Comparison of ENCODE assay signal across 8 cellular contexts in genomic region chr12:88579572-88579940, GRCh38.
DNase-seq lines count a peak whose midpoint lies in the region; ATAC-seq and TF ChIP-seq lines count a peak whose summit lies in the region.

No MANE protein-coding gene starts in this region.

- peak overlapping the region; percentile 63 for H2AFZ ChIP-seq in neuron (ENCODE audit: low read depth, low read length)

- peaks cover 46% of the 10 kb centered on the region for H3K4me1 ChIP-seq in neuron (ENCODE audit: insufficient read depth, low read length)

- no peaks in the 10 kb centered on the region for H3K27me3 ChIP-seq in neuron (ENCODE audit: insufficient read depth, low read length)

- peak overlapping the region; percentile 80 for H3K4me3 ChIP-seq in neuron (ENCODE audit: low read length)

- H3K36me3 ChIP-seq in neuron (ENCODE audit: insufficient read depth, low read length), result no peaks in the 10 kb centered on the region

- DNase-seq in NCI-H82 (lab: John Stamatoyannopoulos, UW) (peak; percentile 40), NCI-H82 treated with DMSO at 0.1 percent for 48 hours (lab: John Stamatoyannopoulos, UW; ENCODE audit: unreplicated experiment) (no peak), fibroblast of gingiva (ENCODE audit: low read depth) (peak; percentile 13), NAMALWA (ENCODE audit: low spot score) (no peak)

- peak; percentile 58 for ATAC-seq in SK-N-SH treated with all-trans-retinoic acid at 6 μM for 48 hours
- ATAC-seq in GM19397 (IDR thresholded peaks at IDR 0.05; ENCODE audit: unreplicated experiment), result no peak
- no peak for ATAC-seq in GM19463 (IDR thresholded peaks at IDR 0.05; ENCODE audit: unreplicated experiment)

- no peaks in the 10 kb centered on the region for H3K9me3 ChIP-seq in neuron (ENCODE audit: low read length)

TF ChIP-seq in SK-N-SH treated with all-trans-retinoic acid at 6 μM for 48 hours, 23 proteins besides CTCF, POLR2A, EP300 and RAD21:
- TF ChIP-seq ZFP3 (CRISPR knock-in tag; IDR thresholded peaks at IDR 0.05) (peak; percentile 58; the same call in 1 of the 2 replicates), PPARA (CRISPR knock-in tag; IDR thresholded peaks at IDR 0.05; ENCODE audit: borderline replicate concordance) (no peak)
TF ChIP-seq in SK-N-SH treated with all-trans-retinoic acid at 6 μM for 48 hours: peak in this region for 1.

Comparison
In these comparisons a context has a peak if more than half of its experiments do, and no peak if none do; other contexts are left out.
1. DNase-seq: peak in NCI-H82 (single experiment) and fibroblast of gingiva (single experiment); none in NCI-H82 treated with DMSO at 0.1 percent for 48 hours (single experiment) and NAMALWA (single experiment).